Comparison of ENCODE assay signal across 9 cellular contexts in genomic region chr12:130873825-130874224, GRCh38. TPM values are rescaled to one million over a fixed set of nuclear protein-coding genes. Genes with fewer than 3 reads are reported as not detected.
A peak's percentile ranks its signal among the peaks of the same experiment; 100 is the strongest.
DNase-seq lines count a peak whose midpoint lies in the region; FAIRE-seq and TF ChIP-seq lines count a peak whose summit lies in the region.
"Had no signal": no experiment of that assay in that cellular context is flagged by ENCODE, and none has a peak within 500 bp of the region (broad histone marks: within the 10 kb centered on the region; RNA-seq: fewer than 3 reads in every experiment).

No MANE protein-coding gene starts in this region.

- H2BK120ac ChIP-seq in H1 (replicated peaks; ENCODE audit: low read depth, low read length), result no peak overlapping the region

- peaks cover 74% of the 10 kb centered on the region for H3K4me1 ChIP-seq in OCI-LY1 (ENCODE audit: insufficient read depth, low read length, severe bottlenecking)
- H3K4me1 ChIP-seq in H1 (replicated peaks in 1 of 4; ENCODE audit: control insufficient read depth in 3 of 4, insufficient read depth in 4 of 4, low read length in 3 of 4), result peaks cover 0 to 3% (median 3%) of the 10 kb centered on the region in 4 experiments; a peak in 4 of 7 replicates
- no peaks in the 10 kb centered on the region for H3K4me1 ChIP-seq in prostate gland (replicated peaks)

- no peak overlapping the region for H2BK15ac ChIP-seq in H1 (ENCODE audit: low read length)

- no peak overlapping the region for H4K5ac ChIP-seq in H1 (ENCODE audit: insufficient read length, low read depth, low read length)

- H3K4ac ChIP-seq in H1 (replicated peaks; ENCODE audit: insufficient read length, low read depth, low read length), result no peak overlapping the region

- H3K27me3 ChIP-seq in OCI-LY1 (ENCODE audit: insufficient read depth, low read length), result no peaks in the 10 kb centered on the region
- H3K27me3 ChIP-seq in H1 (replicated peaks in 1 of 4; ENCODE audit: control insufficient read depth in 3 of 4, extremely low read depth in 1 of 4, insufficient read depth in 3 of 4, low read length in 3 of 4), result no peaks in the 10 kb centered on the region
- no peaks in the 10 kb centered on the region for H3K27me3 ChIP-seq in prostate gland (replicated peaks; ENCODE audit: insufficient read depth)

- H4K20me1 ChIP-seq in OCI-LY1 (ENCODE audit: insufficient read depth, low read length) (peaks cover 5% of the 10 kb centered on the region; the same call in 1 of the 2 replicates), H1 (replicated peaks in 1 of 2; ENCODE audit: control insufficient read depth in 1 of 2, insufficient read depth in 2 of 2, low read length in 2 of 2) (peaks cover 4 to 6% of the 10 kb centered on the region in 2 experiments)

- no peak for TF ChIP-seq RAD21 in H1 (IDR thresholded peaks at IDR 0.05 in 1 of 2, conservative IDR thresholded peaks at IDR 0.05 in 1 of 2; ENCODE audit: low read depth in 2 of 2, low read length in 2 of 2)

- TF ChIP-seq EP300 in H1 (IDR thresholded peaks at IDR 0.05; ENCODE audit: borderline replicate concordance in 1 of 2, low read depth in 2 of 2, low read length in 2 of 2), result no peak

- no peak overlapping the region for H4K8ac ChIP-seq in H1 (ENCODE audit: extremely low read depth, insufficient read depth, low read length)

- no peaks in the 10 kb centered on the region for H3K79me1 ChIP-seq in H1 (ENCODE audit: low read depth, low read length)

- intact Hi-C loops in prostate gland (cut with DNase I), result no loop called here

- H2AK5ac ChIP-seq in H1 (ENCODE audit: low read depth, low read length), result no peak overlapping the region

- no peak overlapping the region for H3K14ac ChIP-seq in H1 (ENCODE audit: insufficient read length)

- H3K36me3 ChIP-seq in OCI-LY1 (ENCODE audit: insufficient read depth, low read length) (peaks cover 57% of the 10 kb centered on the region), H1 (ENCODE audit: control insufficient read depth in 2 of 4, insufficient read depth in 4 of 4, low read length in 3 of 4) (peaks cover 27 to 53% (median 42%) of the 10 kb centered on the region in 4 experiments), prostate gland (peaks cover 0 to 16% of the 10 kb centered on the region in 2 donors)

- H2BK12ac ChIP-seq in H1 (ENCODE audit: low read depth, low read length), result no peak overlapping the region

- H3K27ac ChIP-seq in OCI-LY1 (ENCODE audit: low read depth, low read length, poor library complexity, severe bottlenecking) (peak overlapping the region; percentile 64), H1 (ENCODE audit: low read depth, low read length) (no peak overlapping the region), prostate gland (no peak overlapping the region)

- DNase-seq in activated CD4-positive, alpha-beta T cell treated with anti-CD3 and anti-CD28 coated beads for 48 hours, result peak; percentile 33
- no peak for DNase-seq in activated CD4-positive, alpha-beta T cell treated with anti-CD3 and anti-CD28 coated beads for 1 hour
- DNase-seq in H1 (ENCODE audit: low read depth in 1 of 2, low spot score in 2 of 2), result no peak
- DNase-seq in retinal pigment epithelial cell (ENCODE audit: low read depth), result no peak
- DNase-seq in NCI-H524 treated with DMSO at 0.1 percent for 48 hours (lab: John Stamatoyannopoulos, UW), result no peak
- no peak for DNase-seq in iPS-NIHi7 (ENCODE audit: extremely low spot score)
- DNase-seq in prostate gland (ENCODE audit: low spot score), result no peak
- DNase-seq: central memory CD4-positive, alpha-beta T cell had no signal

- H3K23me2 ChIP-seq in H1 (ENCODE audit: low read depth, low read length), result peaks cover 4% of the 10 kb centered on the region

- H3K9me2 ChIP-seq in OCI-LY1 (ENCODE audit: low read depth, low read length), result no peaks in the 10 kb centered on the region

- 86% methylated on average over 4 of the region's 4 CpGs; no CpG with 5 or more reads in 1 of the 2 experiments for WGBS in H1 (ENCODE audit: extremely low coverage in 1 of 2, insufficient coverage in 1 of 2, insufficient read length in 1 of 2, insufficient replicate concordance in 2 of 2, low coverage in 1 of 2, low lambda C conversion rate in 2 of 2, missing lambda C conversion rate in 1 of 2), 2 experiments
- 82% methylated on average over 4 of the region's 4 CpGs for WGBS in prostate gland

- no peak overlapping the region for H2AFZ ChIP-seq in OCI-LY1 (ENCODE audit: low read length)
- no peak overlapping the region for H2AFZ ChIP-seq in H1 (ENCODE audit: low read length)

- H3K4me3 ChIP-seq in OCI-LY1 (ENCODE audit: low read depth, low read length, poor library complexity, severe bottlenecking) (peak overlapping the region; percentile 77), H1 (ENCODE audit: extremely low read depth in 1 of 4, insufficient read depth in 2 of 4, low read depth in 3 of 4, low read length in 4 of 4) (peak overlapping the region in 2 of 4 experiments; percentile 87 to 93; a peak in 4 of 8 replicates), retinal pigment epithelial cell (ENCODE audit: low read length) (peak overlapping the region; percentile 60), prostate gland (no peak overlapping the region)

- H3K9me3 ChIP-seq in OCI-LY1 (ENCODE audit: low read length) (no peaks in the 10 kb centered on the region), H1 (ENCODE audit: insufficient read depth in 2 of 2, low read depth in 1 of 2, low read length in 1 of 2) (no peaks in the 10 kb centered on the region), prostate gland (no peaks in the 10 kb centered on the region)

- POLR2A ChIA-PET in H1 (lab: Charles Lee; ENCODE audit: partially characterized antibody), result interaction anchor here (0.6 to 8.9 kb wide), 22 partner anchors 9 to 431 kb away, joined by 3 to 86 read pairs (median 4); no protein-coding TSS in a partner anchor

- peaks cover 38% of the 10 kb centered on the region for H3F3A ChIP-seq in OCI-LY1 (ENCODE audit: insufficient read depth, low read length)

- no peak overlapping the region for H3K23ac ChIP-seq in H1 (ENCODE audit: insufficient read length)

- no peak overlapping the region for H4K91ac ChIP-seq in H1 (replicated peaks; ENCODE audit: insufficient read length, low read length)

- no peak overlapping the region for H3K56ac ChIP-seq in H1 (replicated peaks; ENCODE audit: insufficient read length, low read depth, low read length)

- CTCF ChIA-PET in H1 (lab: Charles Lee; ENCODE audit: partially characterized antibody), result interaction anchor here (0.7 to 1.2 kb wide), 3 partner anchors 12 to 46 kb away, joined by 3 read pairs; no protein-coding TSS in a partner anchor

- TF ChIP-seq CTCF in OCI-LY1 (IDR thresholded peaks at IDR 0.05; ENCODE audit: low read length), result no peak
- TF ChIP-seq CTCF in H1 (IDR thresholded peaks at IDR 0.05; ENCODE audit: control extremely low read depth in 1 of 3, insufficient read depth in 1 of 3, low read depth in 1 of 3, low read length in 3 of 3), result no peak
- no peak for TF ChIP-seq CTCF in retinal pigment epithelial cell (conservative IDR thresholded peaks at IDR 0.05; ENCODE audit: low read depth, low read length)
- TF ChIP-seq CTCF in prostate gland (IDR thresholded peaks at IDR 0.05), result no peak

- H3K79me2 ChIP-seq in OCI-LY1 (ENCODE audit: insufficient read depth, low read length) (peaks cover 12% of the 10 kb centered on the region), H1 (ENCODE audit: control insufficient read depth in 1 of 2, insufficient read depth in 2 of 2, low read length in 2 of 2) (peaks cover 6 to 30% of the 10 kb centered on the region in 2 experiments)

- H3K18ac ChIP-seq in H1 (ENCODE audit: extremely low read depth, low read length), result no peak overlapping the region

- no peak overlapping the region for H2BK5ac ChIP-seq in H1 (ENCODE audit: low read depth, low read length)

- no peak overlapping the region for H2BK20ac ChIP-seq in H1 (ENCODE audit: low read length)

- H3K4me2 ChIP-seq in OCI-LY1 (ENCODE audit: low read length) (peak overlapping the region; percentile 92), H1 (ENCODE audit: insufficient read depth in 1 of 2, low read depth in 2 of 2, low read length in 2 of 2) (peak overlapping the region; percentile 82 to 95)

- FAIRE-seq in H1 (lab: Jason Lieb, UNC), result no peak

- peak overlapping the region; percentile 92 for H3K9ac ChIP-seq in OCI-LY1 (ENCODE audit: low read length)
- no peak overlapping the region; a peak in 1 of 7 replicates for H3K9ac ChIP-seq in H1 (replicated peaks in 1 of 4; ENCODE audit: extremely low read depth in 1 of 4, low read depth in 3 of 4, low read length in 3 of 4)

- no peak for TF ChIP-seq POLR2A in H1 (IDR thresholded peaks at IDR 0.05; ENCODE audit: control extremely low read depth in 1 of 2, low read depth in 2 of 2, low read length in 2 of 2)
- no peak for TF ChIP-seq POLR2A in prostate gland (IDR thresholded peaks at IDR 0.05)

TF ChIP-seq in H1, 55 proteins besides CTCF, POLR2A, EP300 and RAD21 (continues in another document):
- TF ChIP-seq CEBPB (IDR thresholded peaks at IDR 0.05; ENCODE audit: low read depth, low read length) (no peak), CREB1 (IDR thresholded peaks at IDR 0.05) (no peak), MAX (IDR thresholded peaks at IDR 0.05) (no peak), SUZ12 (IDR thresholded peaks at IDR 0.05; ENCODE audit: low read length) (no peak)

RNA-seq across cellular contexts. Expression of gene RAN, which starts 2.0 kb away (rescaled TPM):
- total RNA-seq in H1 (2021; fragmentation: NEBNext Ultra II Directional; extraction: Animal tissue kit (Norgen Biotek cat#: 25700)), result 2,056 and 2,064 TPM in 2 replicates
- polyA plus RNA-seq in H1 (2011; rRNA removed), result 1,559 and 2,203 TPM in 2 replicates
- 3,091 TPM for polyA plus RNA-seq in H1 (2011; cell fraction: cytosol; rRNA removed)
- polyA plus RNA-seq in H1 (2011; cell fraction: nucleus; rRNA removed), result 846 TPM
- 2,430 to 2,650 TPM (median 2,578 TPM) in 4 replicates for polyA plus RNA-seq in H1 (2012, experiment 1 of 2)
- 345 TPM for polyA plus RNA-seq in H1 (2012, experiment 2 of 2)
- 714 TPM for polyA plus RNA-seq in H1 (2013, experiment 1 of 2)
- 699 TPM for polyA plus RNA-seq in H1 (2013, experiment 2 of 2)
- 1,671 and 1,842 TPM in 2 replicates for polyA minus RNA-seq in H1 (2011; rRNA and poly(A)+ RNA removed)
- 628 TPM for polyA minus RNA-seq in H1 (2011; cell fraction: cytosol; rRNA and poly(A)+ RNA removed)
- 352 TPM for polyA minus RNA-seq in H1 (2011; cell fraction: nucleus; rRNA and poly(A)+ RNA removed)
- total RNA-seq in prostate gland, result 100 to 1,000 TPM; 131 to 220 TPM

RNA-seq across cellular contexts. Expression of gene STX2, which starts 34.8 kb away (rescaled TPM):
- 22.0 and 26.3 TPM in 2 replicates for total RNA-seq in H1 (2021; fragmentation: NEBNext Ultra II Directional; extraction: Animal tissue kit (Norgen Biotek cat#: 25700))
- polyA plus RNA-seq in H1 (2011; rRNA removed), result 13.9 and 20.0 TPM in 2 replicates
- 20.8 TPM for polyA plus RNA-seq in H1 (2011; cell fraction: cytosol; rRNA removed)
- polyA plus RNA-seq in H1 (2011; cell fraction: nucleus; rRNA removed), result 13.3 TPM
- polyA plus RNA-seq in H1 (2012, experiment 1 of 2), result 14.6 to 22.0 TPM (median 17.8 TPM) in 4 replicates
- polyA plus RNA-seq in H1 (2012, experiment 2 of 2), result 3.5 TPM
- 19.0 TPM for polyA plus RNA-seq in H1 (2013, experiment 1 of 2)
- 17.5 TPM for polyA plus RNA-seq in H1 (2013, experiment 2 of 2)
- polyA minus RNA-seq in H1 (2011; rRNA and poly(A)+ RNA removed), result 13.7 and 18.8 TPM in 2 replicates
- polyA minus RNA-seq in H1 (2011; cell fraction: cytosol; rRNA and poly(A)+ RNA removed), result 8.4 TPM
- polyA minus RNA-seq in H1 (2011; cell fraction: nucleus; rRNA and poly(A)+ RNA removed), result 10.2 TPM
- 10 to 100 TPM in 1 of 2 donors, 1 to 10 TPM in 1; 5.3 to 11.5 TPM for total RNA-seq in prostate gland

Comparison
In these comparisons a context has a peak if more than half of its experiments do, and no peak if none do; other contexts are left out.
1. H3K4me3 ChIP-seq: peak in OCI-LY1 (single experiment) and retinal pigment epithelial cell (single experiment); none in prostate gland (0 of 2).